In the genomic region with DNA sequence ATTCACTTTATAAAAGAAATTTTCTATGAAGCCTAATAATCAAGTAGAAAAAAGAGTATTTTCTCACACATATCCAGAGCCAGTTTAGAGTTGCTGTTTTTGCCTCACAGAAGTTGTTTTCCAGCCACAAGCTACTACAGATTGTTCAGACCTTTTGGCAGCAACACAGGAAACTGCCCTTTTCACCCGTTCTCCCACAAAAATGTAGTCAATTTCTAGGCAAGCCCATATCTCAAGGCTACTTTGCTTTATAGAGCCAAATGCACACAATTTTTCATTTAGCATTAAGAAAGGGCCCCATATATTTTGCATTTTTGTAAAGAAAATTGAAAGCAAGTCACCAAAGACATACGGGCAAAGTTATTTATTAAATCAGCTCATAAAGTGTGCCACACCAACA, we compare ENCODE assay signal across 12 cellular contexts. TPM values are rescaled to one million over a fixed set of nuclear protein-coding genes. Genes with fewer than 3 reads are reported as not detected.
A peak's percentile ranks its signal among the peaks of the same experiment; 100 is the strongest.
DNase-seq lines count a peak whose midpoint lies in the region; ATAC-seq lines count a peak whose summit lies in the region.
"Had no signal": no experiment of that assay in that cellular context is flagged by ENCODE, and none has a peak within 500 bp of the region (broad histone marks: within the 10 kb centered on the region; RNA-seq: fewer than 3 reads in every experiment).

No MANE protein-coding gene starts in this region.

- no peak overlapping the region for H3K4me3 ChIP-seq in SJSA1

- H3K9me3 ChIP-seq in SJSA1 (replicated peaks): no peaks in the 10 kb centered on the region; the same call in 1 of the 2 replicates

- peak; percentile 73 for DNase-seq in AG20443 (ENCODE audit: low spot score)
- peak in 1 of 2 experiments; percentile 45 for DNase-seq in SJSA1 (ENCODE audit: low read depth in 1 of 2, low spot score in 2 of 2)
- peak; percentile 92 for DNase-seq in fibroblast of peridontal ligament (ENCODE audit: extremely low read depth)
- peak; percentile 74 for DNase-seq in pons (ENCODE audit: low spot score)
- DNase-seq in NCI-H2227 (lab: John Stamatoyannopoulos, UW; ENCODE audit: unreplicated experiment): no peak
- no peak for DNase-seq in activated CD8-positive, alpha-beta memory T cell treated with anti-CD3 and anti-CD28 coated beads, Interleukin-2, amount 50 U/mL, for 4 hours
- DNase-seq in GF-D8 (lab: John Stamatoyannopoulos, UW): no peak
- DNase-seq: CD8-positive, alpha-beta memory T cell; foreskin keratinocyte; NCI-H1092 had no signal

- H3K27ac ChIP-seq in SJSA1: peak overlapping the region; percentile 6; the same call in 1 of the 2 replicates
- H3K27ac ChIP-seq: foreskin keratinocyte, parathyroid adenoma had no signal

- H3K36me3 ChIP-seq in SJSA1: peaks cover 11% of the 10 kb centered on the region

- no peaks in the 10 kb centered on the region for H3K27me3 ChIP-seq in SJSA1 (replicated peaks)
- H3K27me3 ChIP-seq: foreskin keratinocyte had no signal

- H3K4me1 ChIP-seq in SJSA1 (replicated peaks): peaks cover 42% of the 10 kb centered on the region
- H3K4me1 ChIP-seq: foreskin keratinocyte had no signal

- ATAC-seq in HG02973 (IDR thresholded peaks at IDR 0.05; ENCODE audit: unreplicated experiment): no peak
- ATAC-seq: foreskin keratinocyte had no signal

RNA-seq across cellular contexts. Expression of a gene that starts 49.5 kb away (rescaled TPM):
- 73.6 and 76.9 TPM in 2 replicates for total RNA-seq in SJSA1 (2014; rRNA removed; shearing (Covaris generic))

Comparison
In these comparisons a context has a peak if more than half of its experiments do, and no peak if none do; other contexts are left out.
1. DNase-seq: peak in AG20443 (single experiment), fibroblast of peridontal ligament (single experiment) and pons (single experiment); none in NCI-H2227 (single experiment), activated CD8-positive, alpha-beta memory T cell treated with anti-CD3 and anti-CD28 coated beads, Interleukin-2, amount 50 U/mL, for 4 hours (single experiment) and GF-D8 (single experiment).